In genomic region chr19:35716985-35717664, GRCh38 we compare ENCODE assay signal across 8 cellular contexts. TPM values are rescaled to one million over a fixed set of nuclear protein-coding genes. Genes with fewer than 3 reads are reported as not detected.
DNase-seq lines count a peak whose midpoint lies in the region; ATAC-seq and TF ChIP-seq lines count a peak whose summit lies in the region.

No MANE protein-coding gene starts in this region.

- TF ChIP-seq CTCF in GM12874 (IDR thresholded peaks at IDR 0.05; ENCODE audit: insufficient read depth, low read depth, low read length) (peak; percentile 79), uterus (IDR thresholded peaks at IDR 0.05) (peak; percentile 86 to 92 (median 90))

- DNase-seq in NCI-H1417 (lab: John Stamatoyannopoulos, UW), result peak; percentile 82 to 96 (median 87)
- DNase-seq in T-cell, result peak; percentile 89 to 99 (median 97)
- peak; percentile 98 for DNase-seq in left ventricle myocardium superior
- DNase-seq in pulmonary artery endothelial cell (ENCODE audit: low read depth, low spot score), result peak; percentile 88
- peak; percentile 87 to 95 for DNase-seq in uterus

- POLR2A ChIA-PET in T-cell (lab: Charles Lee), result no interaction called here

- ATAC-seq in HG02642 (IDR thresholded peaks at IDR 0.05; ENCODE audit: poor library complexity, unreplicated experiment) (peak; percentile 70), T-cell (replicated peaks in 1 of 4) (peak; percentile 83 to 88 (median 86)), left ventricle myocardium superior (peak; percentile 94)

- peak overlapping the region; percentile 72 to 85 for H3K4me3 ChIP-seq in uterus

- no peaks in the 10 kb centered on the region for H3K27me3 Mint-ChIP-seq in T-cell

- H3K36me3 Mint-ChIP-seq in T-cell, result peaks cover 12% of the 10 kb centered on the region

- H3K27me3 ChIP-seq in uterus, result no peaks in the 10 kb centered on the region

- TF ChIP-seq POLR2A in uterus (IDR thresholded peaks at IDR 0.05), result peak; percentile 6 to 34

- H3K27ac ChIP-seq in angular gyrus (ENCODE audit: low read depth, low read length) (peak overlapping the region; percentile 94), uterus (peak overlapping the region; percentile 90 to 92)

- H3K27ac Mint-ChIP-seq in T-cell, result peak overlapping the region; percentile 94

- H3K4me1 Mint-ChIP-seq in T-cell, result peaks cover 61 to 67% (median 67%) of the 10 kb centered on the region in 3 donors

- no peaks in the 10 kb centered on the region for H3K36me3 ChIP-seq in uterus

- CTCF ChIA-PET in T-cell (lab: Charles Lee), result no interaction called here

- peak overlapping the region; percentile 90 to 100 (median 91) for H3K4me3 Mint-ChIP-seq in T-cell

- intact Hi-C loops in left ventricle myocardium superior (cut with micrococcal nuclease) (no loop called here), uterus (cut with DNase I; ENCODE audit: low total_unique reads) (loop anchor here (10.0 kb wide), 1 partner anchor 172 kb away; the partner anchor contains the start of gene TMEM147)

- peaks cover 8 to 11% of the 10 kb centered on the region in 2 donors for H3K4me1 ChIP-seq in uterus

- no peaks in the 10 kb centered on the region for H3K9me3 ChIP-seq in uterus

- no peaks in the 10 kb centered on the region for H3K9me3 Mint-ChIP-seq in T-cell

RNA-seq across cellular contexts. Expression of gene KMT2B, which starts 0.7 kb away (rescaled TPM):
- 100 to 1,000 TPM in 1 of 5 donors, 10 to 100 TPM in 4; 76.4 to 107 (median 92.5) TPM for total RNA-seq in T-cell
- 15.8 TPM for total RNA-seq in left ventricle myocardium superior
- 4.4 and 5.4 TPM in 2 replicates for total RNA-seq in pulmonary artery endothelial cell
- 10 to 100 TPM in 3 of 4 donors, 1 to 10 TPM in 1; 5.0 to 60.8 (median 16.8) TPM for total RNA-seq in uterus

RNA-seq across cellular contexts. Expression of gene ZBTB32, which starts 12.8 kb away (rescaled TPM):
- 1 to 10 TPM; 1.2 to 4.1 (median 2.0) TPM for total RNA-seq in T-cell
- not detected for total RNA-seq in left ventricle myocardium superior
- not detected in 2 replicates for total RNA-seq in pulmonary artery endothelial cell
- total RNA-seq in uterus, result not detected

RNA-seq across cellular contexts. Expression of gene IGFLR1, which starts 25.1 kb away (rescaled TPM):
- total RNA-seq in T-cell (100 to 1,000 TPM in 2 of 5 donors, 10 to 100 TPM in 3; 54.7 to 123 (median 98.1) TPM), left ventricle myocardium superior (3.2 TPM), pulmonary artery endothelial cell (1.2 and 1.8 TPM in 2 replicates), uterus (1 to 10 TPM in 3 of 4 donors, under 1 TPM in 1; 0.77 to 5.3 (median 2.2) TPM)

RNA-seq across cellular contexts. Expression of gene U2AF1L4, which starts 28.1 kb away (rescaled TPM):
- total RNA-seq in T-cell (10 to 100 TPM; 40.2 to 74.1 (median 49.3) TPM), left ventricle myocardium superior (18.4 TPM), pulmonary artery endothelial cell (2.0 and 3.9 TPM in 2 replicates), uterus (100 to 1,000 TPM in 1 of 4 donors, 10 to 100 TPM in 2, 1 to 10 TPM in 1; 6.5 to 116 (median 19.5) TPM)

RNA-seq across cellular contexts. Expression of gene PSENEN, which starts 28.3 kb away (rescaled TPM):
- 10 to 100 TPM; 21.2 to 33.5 (median 24.5) TPM for total RNA-seq in T-cell
- 41.3 TPM for total RNA-seq in left ventricle myocardium superior
- 16.3 and 17.7 TPM in 2 replicates for total RNA-seq in pulmonary artery endothelial cell
- 10 to 100 TPM in 3 of 4 donors, 1 to 10 TPM in 1; 5.3 to 37.3 (median 18.8) TPM for total RNA-seq in uterus

Comparison
In these comparisons a context has a peak if more than half of its experiments do, and no peak if none do; other contexts are left out.
1. Peak in every context shown above with its lines: DNase-seq, ATAC-seq, H3K4me3 ChIP-seq and H3K27ac ChIP-seq.
2. RNA of gene IGFLR1, which starts 25.1 kb away (total RNA-seq): 54.7 to 123 TPM in T-cell; 0.77 to 5.3 TPM in uterus, 3.2 TPM in left ventricle myocardium superior (single experiment) and 1.2 to 1.8 TPM in pulmonary artery endothelial cell; every median in the first group is over 4 times any median in the second.